Comparison of ENCODE assay signal across 24 cellular contexts in genomic region chr10:117246997-117247667, GRCh38. TPM values are rescaled to one million over a fixed set of nuclear protein-coding genes. Genes with fewer than 3 reads are reported as not detected.
"Had no signal": no experiment of that assay in that cellular context is flagged by ENCODE, and none has a peak within 500 bp of the region (broad histone marks: within the 10 kb centered on the region; RNA-seq: fewer than 3 reads in every experiment).

No MANE protein-coding gene starts in this region.

- H3K36me3 ChIP-seq: right lobe of liver had no signal

- H3K36me3 Mint-ChIP-seq: activated naive CD8-positive, alpha-beta T cell treated with anti-CD3 and anti-CD28 coated beads for 36 hours; natural killer cell treated with Interleukin-12 subunit alpha and Interleukin-12 subunit beta and Interleukin-15 and Interleukin-18, amount 100 ng/mL, for 72 hours had no signal

- H3K9me3 Mint-ChIP-seq: activated CD4-positive, alpha-beta T cell treated with anti-CD3 and anti-CD28 coated beads, Interleukin-2, amount 10 ng/mL, durations not matched to agents 24 days and 14 days; activated naive CD8-positive, alpha-beta T cell treated with anti-CD3 and anti-CD28 coated beads for 36 hours; activated T-cell treated with anti-CD3 and anti-CD28 coated beads, Interleukin-2, amount 50 U/mL, for 72 hours; dendritic cell treated with granulocyte-macrophage colony-stimulating factor and Interleukin-4, amounts not matched to agents 40 ng/mL and 50 ng/mL, for 4 days; effector memory CD8-positive, alpha-beta T cell; natural killer cell treated with Interleukin-12 subunit alpha and Interleukin-12 subunit beta and Interleukin-15 and Interleukin-18, amount 100 ng/mL, for 72 hours; T-helper 1 cell treated with Interleukin-12 subunit alpha and Interleukin-12 subunit beta and Interleukin-4 antibody, amounts not matched to agents 30 μg/mL and 1 μg/mL, for 36 hours; WTC11 had no signal

- H3K27ac Mint-ChIP-seq: activated CD4-positive, alpha-beta T cell treated with anti-CD3 and anti-CD28 coated beads, Interleukin-2, amount 10 ng/mL, durations not matched to agents 24 days and 14 days; activated CD8-positive, alpha-beta T cell treated with anti-CD3 and anti-CD28 coated beads, Interleukin-2, amount 10 ng/mL, durations not matched to agents 7 days and 5 days; activated naive CD8-positive, alpha-beta T cell treated with anti-CD3 and anti-CD28 coated beads for 36 hours; activated T-cell treated with anti-CD3 and anti-CD28 coated beads, Interleukin-2, amount 50 U/mL, for 72 hours; dendritic cell treated with granulocyte-macrophage colony-stimulating factor and Interleukin-4, amounts not matched to agents 40 ng/mL and 50 ng/mL, for 4 days; effector memory CD8-positive, alpha-beta T cell; natural killer cell treated with Interleukin-12 subunit alpha and Interleukin-12 subunit beta and Interleukin-15 and Interleukin-18, amount 100 ng/mL, for 72 hours; progenitor cell of endocrine pancreas; T-helper 1 cell treated with Interleukin-12 subunit alpha and Interleukin-12 subunit beta and Interleukin-4 antibody, amounts not matched to agents 30 μg/mL and 1 μg/mL, for 36 hours; WTC11 had no signal

- H3K27ac ChIP-seq: right lobe of liver had no signal

- H3K4me1 Mint-ChIP-seq: activated CD4-positive, alpha-beta T cell treated with anti-CD3 and anti-CD28 coated beads, Interleukin-2, amount 10 ng/mL, durations not matched to agents 24 days and 14 days had no signal

- H3K4me3 ChIP-seq: right lobe of liver, smooth muscle cell had no signal

- H3K4me1 ChIP-seq: right lobe of liver had no signal

- H3K4me3 Mint-ChIP-seq: activated CD4-positive, alpha-beta T cell treated with anti-CD3 and anti-CD28 coated beads, Interleukin-2, amount 10 ng/mL, durations not matched to agents 24 days and 14 days; activated CD8-positive, alpha-beta T cell treated with anti-CD3 and anti-CD28 coated beads, Interleukin-2, amount 10 ng/mL, durations not matched to agents 7 days and 5 days; activated naive CD8-positive, alpha-beta T cell treated with anti-CD3 and anti-CD28 coated beads for 36 hours; activated T-cell treated with anti-CD3 and anti-CD28 coated beads, Interleukin-2, amount 50 U/mL, for 72 hours; dendritic cell treated with granulocyte-macrophage colony-stimulating factor and Interleukin-4, amounts not matched to agents 40 ng/mL and 50 ng/mL, for 4 days; effector memory CD8-positive, alpha-beta T cell; natural killer cell treated with Interleukin-12 subunit alpha and Interleukin-12 subunit beta and Interleukin-15 and Interleukin-18, amount 100 ng/mL, for 72 hours; T-helper 1 cell treated with Interleukin-12 subunit alpha and Interleukin-12 subunit beta and Interleukin-4 antibody, amounts not matched to agents 30 μg/mL and 1 μg/mL, for 36 hours; WTC11 had no signal

- ATAC-seq: activated CD8-positive, alpha-beta T cell treated with anti-CD3 and anti-CD28 coated beads, Interleukin-2, amount 10 ng/mL, durations not matched to agents 7 days and 5 days; activated T-cell treated with anti-CD3 and anti-CD28 coated beads, Interleukin-2, amount 50 U/mL, for 72 hours; effector memory CD8-positive, alpha-beta T cell; natural killer cell treated with Interleukin-12 subunit alpha and Interleukin-12 subunit beta and Interleukin-15 and Interleukin-18, amount 100 ng/mL, for 72 hours; right lobe of liver; WTC11 had no signal

- DNase-seq: activated CD4-positive, alpha-beta T cell treated with anti-CD3 and anti-CD28 coated beads, Interleukin-2, amount 10 ng/mL, durations not matched to agents 24 days and 14 days; activated CD8-positive, alpha-beta memory T cell treated with anti-CD3 and anti-CD28 coated beads, Interleukin-2, amount 50 U/mL, for 4 hours; activated CD8-positive, alpha-beta T cell treated with anti-CD3 and anti-CD28 coated beads, Interleukin-2, amount 10 ng/mL, durations not matched to agents 7 days and 5 days; activated gamma-delta T cell; activated naive CD8-positive, alpha-beta T cell treated with anti-CD3 and anti-CD28 coated beads for 36 hours; activated T-cell treated with anti-CD3 and anti-CD28 coated beads, Interleukin-2, amount 50 U/mL, for 72 hours; cerebellar nuclear complex; effector memory CD8-positive, alpha-beta T cell; kidney glomerular epithelial cell; mesendoderm; right lobe of liver; stimulated activated CD4-positive, alpha-beta T cell treated with anti-CD3 and anti-CD28 coated beads, Interleukin-4, amount 100 ng/mL, for 4 hours; stimulated activated CD8-positive, alpha-beta memory T cell treated with anti-CD3 and anti-CD28 coated beads, Interleukin-4, amount 100 ng/mL, for 48 hours; stimulated activated naive CD4-positive, alpha-beta T cell treated with Interleukin-2 at 50 U/mL for 16 hours; substantia nigra; trophoblast cell had no signal

- H3K9me3 ChIP-seq: right lobe of liver had no signal

RNA-seq across cellular contexts. Expression of gene SLC18A2, which starts 6.2 kb away (rescaled TPM):
- total RNA-seq: activated CD4-positive, alpha-beta T cell treated with anti-CD3 and anti-CD28 coated beads, Interleukin-2, amount 10 ng/mL, durations not matched to agents 24 days and 14 days; activated CD8-positive, alpha-beta T cell treated with anti-CD3 and anti-CD28 coated beads, Interleukin-2, amount 10 ng/mL, durations not matched to agents 7 days and 5 days; activated naive CD8-positive, alpha-beta T cell treated with anti-CD3 and anti-CD28 coated beads for 36 hours had no signal

RNA-seq across cellular contexts. Expression of gene KCNK18, which starts 49.8 kb away (rescaled TPM):
- total RNA-seq: activated CD4-positive, alpha-beta T cell treated with anti-CD3 and anti-CD28 coated beads, Interleukin-2, amount 10 ng/mL, durations not matched to agents 24 days and 14 days; activated CD8-positive, alpha-beta T cell treated with anti-CD3 and anti-CD28 coated beads, Interleukin-2, amount 10 ng/mL, durations not matched to agents 7 days and 5 days; activated naive CD8-positive, alpha-beta T cell treated with anti-CD3 and anti-CD28 coated beads for 36 hours; activated T-cell treated with anti-CD3 and anti-CD28 coated beads, Interleukin-2, amount 50 U/mL, for 72 hours; epithelial cell of proximal tubule; liver; natural killer cell treated with Interleukin-12 subunit alpha and Interleukin-12 subunit beta and Interleukin-15 and Interleukin-18, amount 100 ng/mL, for 72 hours; progenitor cell of endocrine pancreas; right lobe of liver; smooth muscle cell; WTC11 had no signal
- polyA plus RNA-seq: liver, smooth muscle cell had no signal
